ENCODE assay signal across 1 cellular context in genomic region chr1:10430216-10431064, GRCh38.
TF ChIP-seq lines count a peak whose summit lies in the region.

CENPS (plus strand) TSS chr1:10430433; CDS start chr1:10430518, 85 bp downstream.

TF ChIP-seq in K562, 482 proteins besides CTCF, POLR2A, EP300 and RAD21 (continued from another document and continues in another):
- 0 out of 2 replicates have a peak, but pooled peaks have one; percentile 73 for TF ChIP-seq ZNF764 (CRISPR knock-in tag; IDR thresholded peaks at IDR 0.05; ENCODE audit: low read depth)
- TF ChIP-seq ZNF655 (CRISPR knock-in tag; IDR thresholded peaks at IDR 0.05) = no peak
- TF ChIP-seq CTCFL (IDR thresholded peaks at IDR 0.05; ENCODE audit: borderline replicate concordance, insufficient read depth, low read depth, low read length, poor library complexity, severe bottlenecking) = peak; percentile 97
- TF ChIP-seq FOS (IDR thresholded peaks at IDR 0.05; ENCODE audit: extremely low read depth, insufficient read length) = no peak
- TF ChIP-seq ZZZ3 (IDR thresholded peaks at IDR 0.05) = peak; percentile 82
- TF ChIP-seq YY1 (IDR thresholded peaks at IDR 0.05; ENCODE audit: borderline replicate concordance in 1 of 3, control insufficient read depth in 1 of 3, extremely low read depth in 1 of 3, insufficient read depth in 3 of 3, insufficient read length in 1 of 3, insufficient replicate concordance in 2 of 3, low read depth in 1 of 3, low read length in 2 of 3) = peak in 2 of 3 experiments; percentile 70 to 83
- TF ChIP-seq ZNF197 (CRISPR knock-in tag; IDR thresholded peaks at IDR 0.05; ENCODE audit: low read depth) = no peak
- TF ChIP-seq ZKSCAN1 (IDR thresholded peaks at IDR 0.05; ENCODE audit: low read depth, low read length) = 0 out of 2 replicates have a peak, but pooled peaks have one; percentile 18
- no peak for TF ChIP-seq HDGF (IDR thresholded peaks at IDR 0.05)
- TF ChIP-seq NEUROD1 (IDR thresholded peaks at IDR 0.05; ENCODE audit: borderline replicate concordance, low read depth, low read length, partially characterized antibody) = peak; percentile 89
- peak; percentile 97 for TF ChIP-seq ARID4B (CRISPR knock-in tag; IDR thresholded peaks at IDR 0.05)
- no peak for TF ChIP-seq NCOA2 (IDR thresholded peaks at IDR 0.05; ENCODE audit: partially characterized antibody in 2 of 2)
- peak; percentile 93 for TF ChIP-seq U2AF1 (optimal IDR thresholded peaks at IDR 0.05; ENCODE audit: low read depth, low read length)
- TF ChIP-seq EZH2 (IDR thresholded peaks at IDR 0.05; ENCODE audit: borderline replicate concordance, low read depth, low read length) = no peak
- no peak for TF ChIP-seq NELFE (IDR thresholded peaks at IDR 0.05; ENCODE audit: insufficient read depth, insufficient read length)
- TF ChIP-seq ZNF263 (CRISPR knock-in tag; IDR thresholded peaks at IDR 0.05; ENCODE audit: borderline replicate concordance) = peak; percentile 22; the same call in 1 of the 2 replicates
- no peak for TF ChIP-seq SFPQ (IDR thresholded peaks at IDR 0.05; ENCODE audit: low read depth, low read length)
- peak; percentile 60 for TF ChIP-seq POLR2B (IDR thresholded peaks at IDR 0.05; ENCODE audit: low read depth, partially characterized antibody)
- TF ChIP-seq MGA (IDR thresholded peaks at IDR 0.05) = peak; percentile 100
- TF ChIP-seq MAFK (IDR thresholded peaks at IDR 0.05; ENCODE audit: low read length) = no peak
- TF ChIP-seq FUS (optimal IDR thresholded peaks at IDR 0.05; ENCODE audit: low read depth, low read length) = peak; percentile 44
- TF ChIP-seq MCM7 (IDR thresholded peaks at IDR 0.05) = no peak
- no peak for TF ChIP-seq ZNF280A (IDR thresholded peaks at IDR 0.05; ENCODE audit: low read depth, partially characterized antibody)
- TF ChIP-seq EWSR1 (IDR thresholded peaks at IDR 0.05; ENCODE audit: borderline replicate concordance, low read depth, partially characterized antibody) = no peak
- TF ChIP-seq RCOR1 (IDR thresholded peaks at IDR 0.05; ENCODE audit: borderline replicate concordance in 1 of 2, low read depth in 2 of 2, low read length in 2 of 2) = peak; percentile 72 to 78
- peak; percentile 89 for TF ChIP-seq NUFIP1 (IDR thresholded peaks at IDR 0.05; ENCODE audit: partially characterized antibody)
- TF ChIP-seq FOXA1 (IDR thresholded peaks at IDR 0.05; ENCODE audit: borderline replicate concordance) = no peak
- no peak for TF ChIP-seq ZNF146 (CRISPR knock-in tag; IDR thresholded peaks at IDR 0.05; ENCODE audit: unreplicated experiment)
- no peak; the same call in 1 of the 2 replicates for TF ChIP-seq USF1 (CRISPR knock-in tag; IDR thresholded peaks at IDR 0.05)
- TF ChIP-seq ERF (CRISPR knock-in tag; IDR thresholded peaks at IDR 0.05) = peak; percentile 88
- no peak for TF ChIP-seq ZNF77 (CRISPR knock-in tag; IDR thresholded peaks at IDR 0.05)
- TF ChIP-seq ZFP36 (IDR thresholded peaks at IDR 0.05; ENCODE audit: low read depth, low read length, partially characterized antibody) = peak; percentile 17
